In the genomic region with DNA sequence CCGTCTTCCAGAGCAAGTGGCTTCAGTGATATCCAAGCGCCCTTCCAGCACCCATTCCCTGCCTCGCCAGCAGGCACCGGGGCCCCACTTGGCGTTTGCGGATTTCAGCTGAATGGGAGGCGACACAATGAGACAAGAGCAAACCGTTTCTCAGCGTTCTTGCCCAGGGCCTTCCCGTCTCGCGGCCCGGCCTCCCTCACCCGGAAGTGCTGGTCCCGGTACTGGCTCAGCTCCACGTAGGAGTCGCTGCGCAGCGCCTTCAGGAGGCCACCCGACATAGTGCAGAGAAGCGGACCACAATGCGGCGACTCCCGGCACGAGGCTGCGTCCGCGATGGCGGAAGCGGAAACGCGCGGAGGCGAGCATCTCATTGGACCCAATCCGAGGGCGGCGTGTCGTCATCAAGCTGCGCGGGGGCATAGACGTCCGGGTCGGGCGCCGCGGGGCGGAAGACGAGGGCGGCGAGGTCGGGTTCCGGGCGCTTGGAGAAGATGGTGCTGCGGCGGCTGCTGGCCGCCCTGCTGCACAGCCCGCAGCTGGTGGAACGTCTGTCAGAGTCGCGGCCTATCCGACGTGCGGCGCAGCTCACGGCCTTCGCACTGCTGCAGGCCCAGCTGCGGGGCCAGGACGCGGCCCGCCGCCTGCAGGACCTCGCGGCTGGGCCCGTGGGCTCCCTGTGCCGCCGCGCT, we compare ENCODE assay signal across 8 cellular contexts. TPM values are rescaled to one million over a fixed set of nuclear protein-coding genes. Genes with fewer than 3 reads are reported as not detected.
DNase-seq lines count a peak whose midpoint lies in the region; ATAC-seq and TF ChIP-seq lines count a peak whose summit lies in the region.

A gene (minus strand): TSS at position 303 of the 689 bp plus-strand sequence. CDS start 25 bp downstream, at position 278.

- peak within 1 kb of the TSS; percentile 94 for H3K27ac ChIP-seq in CD4-positive, alpha-beta T cell (ENCODE audit: low read depth, low read length)
- H3K27ac ChIP-seq in right lobe of liver, result peak within 1 kb of the TSS; percentile 77 to 78 (median 77)

- H3K4me1 Mint-ChIP-seq in CD4-positive, alpha-beta T cell (ENCODE audit: low read depth), result peaks cover 51% of the 10 kb centered on the region

- CTCF ChIA-PET in CD4-positive, alpha-beta T cell (lab: Charles Lee), result interaction anchor here (0.6 to 2.0 kb wide), 18 partner anchors 9 to 1405 kb away, joined by 3 to 34 read pairs (median 4); a partner anchor contains a TSS

- H3K4me3 ChIP-seq in right lobe of liver, result peak within 1 kb of the TSS; percentile 99 to 100 (median 100)

- H3K36me3 ChIP-seq in right lobe of liver, result peaks cover 0 to 23% (median 8%) of the 10 kb centered on the region in 4 donors

- no peaks in the 10 kb centered on the region for H3K27me3 ChIP-seq in CD4-positive, alpha-beta T cell (ENCODE audit: control insufficient read depth, insufficient read depth, low read length)
- no peaks in the 10 kb centered on the region for H3K27me3 ChIP-seq in right lobe of liver

- peak within 1 kb of the TSS; percentile 96 for H3K27ac Mint-ChIP-seq in CD4-positive, alpha-beta T cell

- H3K9me3 Mint-ChIP-seq in CD4-positive, alpha-beta T cell, result no peaks in the 10 kb centered on the region

- POLR2A ChIA-PET in CD4-positive, alpha-beta T cell (lab: Charles Lee), result interaction anchor here (0.7 to 5.0 kb wide), 34 partner anchors 9 to 1399 kb away, joined by 3 to 113 read pairs (median 4); a partner anchor contains a TSS

- peak; percentile 78 for TF ChIP-seq POLR2A in right lobe of liver (IDR thresholded peaks at IDR 0.05)

- peaks cover 0 to 22% (median 6%) of the 10 kb centered on the region in 4 donors for H3K4me1 ChIP-seq in right lobe of liver

- peaks cover 55% of the 10 kb centered on the region for H3K36me3 Mint-ChIP-seq in CD4-positive, alpha-beta T cell (ENCODE audit: low read depth)

- intact Hi-C loops in CD4-positive, alpha-beta T cell (cut with DNase I, micrococcal nuclease), result loop anchor here (1.0 to 10.0 kb wide), 8 partner anchors 26 to 612 kb away; a partner anchor contains a TSS
- intact Hi-C loops in right lobe of liver (cut with DNase I), result loop anchor here in 1 of 2 donors (10.0 kb wide), 1 partner anchor 78 kb away; a partner anchor contains a TSS

- no CpG with 5 or more reads among the region's 77 CpGs for WGBS in right lobe of liver (ENCODE audit: insufficient coverage, low coverage, low lambda C conversion rate, missing lambda C conversion rate)

- peak; percentile 98 to 100 (median 99) for DNase-seq in CD4-positive, alpha-beta T cell
- DNase-seq in NCI-H774 (lab: John Stamatoyannopoulos, UW) (peak; percentile 100), dermis microvascular lymphatic vessel endothelial cell (ENCODE audit: low read depth in 2 of 2) (peak; percentile 94 to 99), right lobe of liver (peak; percentile 98)
- DNase-seq in activated CD4-positive, alpha-beta T cell treated with anti-CD3 and anti-CD28 coated beads, Interleukin-2, amount 50 U/mL, for 48 hours, result peak; percentile 100
- DNase-seq in stimulated activated CD4-positive, alpha-beta T cell treated with anti-CD3 and anti-CD28 coated beads, Interleukin-4, amount 100 ng/mL, for 4 hours, result peak; percentile 99 to 100

- ATAC-seq in CD4-positive, alpha-beta T cell (ENCODE audit: poor library complexity), result peak; percentile 92
- ATAC-seq in GM19397 (IDR thresholded peaks at IDR 0.05; ENCODE audit: unreplicated experiment) (peak; percentile 90), HG03571 (IDR thresholded peaks at IDR 0.05; ENCODE audit: unreplicated experiment) (peak; percentile 87), right lobe of liver (peak; percentile 97 to 98 (median 97))

- H3K4me3 Mint-ChIP-seq in CD4-positive, alpha-beta T cell, result peak within 1 kb of the TSS; percentile 99

- peak; percentile 59 for TF ChIP-seq CTCF in CD4-positive, alpha-beta T cell (IDR thresholded peaks at IDR 0.05)
- peak; percentile 56 to 61 (median 60) for TF ChIP-seq CTCF in right lobe of liver (IDR thresholded peaks at IDR 0.05)

- H3K9me3 ChIP-seq in CD4-positive, alpha-beta T cell (ENCODE audit: control insufficient read depth, low read length), result no peaks in the 10 kb centered on the region
- H3K9me3 ChIP-seq in right lobe of liver, result no peaks in the 10 kb centered on the region

- no peaks in the 10 kb centered on the region for H3K27me3 Mint-ChIP-seq in CD4-positive, alpha-beta T cell

RNA-seq across cellular contexts. Expression of the gene that starts here (rescaled TPM):
- 10 to 100 TPM; 41.4 to 44.6 TPM for total RNA-seq in CD4-positive, alpha-beta T cell
- total RNA-seq in dermis microvascular lymphatic vessel endothelial cell (49.3 and 50.3 TPM in 2 replicates), right lobe of liver (10 to 100 TPM; 12.9 to 24.6 (median 19.1) TPM)

Comparison
In these comparisons a context has a peak if more than half of its experiments do, and no peak if none do; other contexts are left out.
1. Peak in every context shown above with its lines: DNase-seq, ATAC-seq, H3K4me3 ChIP-seq and H3K27ac ChIP-seq.